In the genomic region with DNA sequence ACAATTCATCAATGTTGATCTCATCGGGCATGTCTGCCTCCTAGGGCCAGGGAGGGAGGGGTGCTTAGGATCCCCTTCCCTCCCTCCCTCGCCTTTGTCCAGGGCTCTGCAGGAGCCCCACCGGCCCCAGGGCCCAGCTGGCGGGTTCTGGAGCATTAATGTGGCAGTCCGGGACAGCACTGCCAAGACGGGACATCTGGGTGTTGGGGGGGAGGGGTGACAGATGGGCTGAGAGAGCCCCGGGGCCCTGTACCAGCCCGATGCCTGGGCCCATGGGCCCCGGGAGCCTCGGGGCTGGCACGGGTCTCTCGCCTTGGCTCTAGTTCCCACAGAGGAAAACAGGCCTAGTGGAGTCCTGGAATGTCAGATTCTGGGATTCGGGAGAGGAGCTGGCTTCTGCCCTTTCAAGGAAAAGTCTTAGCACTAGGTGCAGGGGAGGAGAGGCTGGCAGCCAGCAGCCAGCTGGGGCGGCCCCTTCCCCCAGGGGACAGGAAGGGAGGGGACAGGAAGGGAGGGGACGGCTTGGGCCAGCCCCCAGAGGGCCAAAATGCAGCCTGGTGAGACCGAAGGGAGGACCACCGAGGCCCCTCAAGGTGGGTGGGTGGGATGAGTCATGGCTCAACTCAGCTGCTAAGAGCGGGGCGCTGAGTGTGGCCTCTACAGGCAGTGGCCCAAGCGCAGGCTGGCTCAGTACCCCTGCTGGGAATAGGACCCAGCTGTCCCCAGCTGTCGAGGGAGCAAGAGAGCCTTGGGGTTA, we compare ENCODE assay signal across 9 cellular contexts. TPM values are rescaled to one million over a fixed set of nuclear protein-coding genes. Genes with fewer than 3 reads are reported as not detected.
DNase-seq lines count a peak whose midpoint lies in the region; TF ChIP-seq lines count a peak whose summit lies in the region.
"Had no signal": no experiment of that assay in that cellular context is flagged by ENCODE, and none has a peak within 500 bp of the region (broad histone marks: within the 10 kb centered on the region; RNA-seq: fewer than 3 reads in every experiment).

No MANE protein-coding gene starts in this region.

- H3K4me3 ChIP-seq in ectodermal cell (ENCODE audit: insufficient read depth, low read depth, low read length) = no peak overlapping the region
- H3K4me3 ChIP-seq in mucosa of rectum (ENCODE audit: low read length in 2 of 2) = peak overlapping the region in 1 of 2 donors; percentile 5
- peak overlapping the region; percentile 79 to 94 for H3K4me3 ChIP-seq in tibial artery

- H3K27me3 ChIP-seq in ectodermal cell (ENCODE audit: control insufficient read depth, insufficient read depth, low read length, poor library complexity, severe bottlenecking) = peaks cover 24% of the 10 kb centered on the region
- H3K27me3 ChIP-seq in mucosa of rectum (ENCODE audit: control insufficient read depth in 2 of 2, insufficient read depth in 2 of 2, low read length in 2 of 2) = peaks cover 0 to 2% of the 10 kb centered on the region in 2 donors
- H3K27me3 ChIP-seq in tibial artery = no peaks in the 10 kb centered on the region

- no peaks in the 10 kb centered on the region for H3K9me3 ChIP-seq in ectodermal cell (ENCODE audit: control insufficient read depth, low read length)
- no peaks in the 10 kb centered on the region for H3K9me3 ChIP-seq in mucosa of rectum (ENCODE audit: control insufficient read depth in 2 of 2, low read length in 2 of 2)
- H3K9me3 ChIP-seq in tibial artery = no peaks in the 10 kb centered on the region

- peaks cover 27% of the 10 kb centered on the region for H3K4me1 ChIP-seq in ectodermal cell (ENCODE audit: control insufficient read depth, insufficient read depth, low read length)
- H3K4me1 ChIP-seq in mucosa of rectum (ENCODE audit: control insufficient read depth in 2 of 2, insufficient read depth in 2 of 2, low read length in 2 of 2) = peaks cover 19 to 26% of the 10 kb centered on the region in 2 donors
- H3K4me1 ChIP-seq in tibial artery = peaks cover 0 to 64% (median 42%) of the 10 kb centered on the region in 4 donors

- H3K36me3 ChIP-seq in ectodermal cell (ENCODE audit: control insufficient read depth, insufficient read depth, low read length) (no peaks in the 10 kb centered on the region), mucosa of rectum (ENCODE audit: control insufficient read depth in 2 of 2, insufficient read depth in 2 of 2, low read length in 2 of 2) (no peaks in the 10 kb centered on the region), tibial artery (peaks cover 4 to 29% (median 7%) of the 10 kb centered on the region in 3 donors)

- intact Hi-C loops in tibial artery (cut with DNase I; ENCODE audit: low total_unique reads) = no loop called here

- CTCF ChIA-PET in GM10248 (lab: Yijun Ruan, JAX) = interaction anchor here (5.0 kb wide), 1 partner anchor 8 kb away, joined by 31 read pairs; no protein-coding TSS in a partner anchor

- H3K27ac ChIP-seq in ectodermal cell (ENCODE audit: insufficient read depth, low read depth, low read length, poor library complexity, severe bottlenecking) (peak overlapping the region; percentile 11), mucosa of rectum (ENCODE audit: low read depth in 2 of 2, low read length in 2 of 2) (peak overlapping the region; percentile 78 to 82), tibial artery (peak overlapping the region; percentile 95 to 96)

- 28% methylated on average over 21 of the region's 21 CpGs for WGBS in ectodermal cell, 2 experiments

- POLR2A ChIA-PET in GM10248 (lab: Yijun Ruan, JAX) = no interaction called here

- peak; percentile 87 for DNase-seq in NCI-H446 treated with DMSO at 0.1 percent for 48 hours (lab: John Stamatoyannopoulos, UW)
- peak; percentile 51 to 94 for DNase-seq in tibial artery
- no peak for DNase-seq in NCI-H146 treated with DMSO at 0.1 percent for 48 hours (lab: John Stamatoyannopoulos, UW; ENCODE audit: unreplicated experiment)
- no peak for DNase-seq in HPDE6-E6E7 (ENCODE audit: extremely low spot score)
- no peak for DNase-seq in activated CD8-positive, alpha-beta memory T cell treated with anti-CD3 and anti-CD28 coated beads, Interleukin-2, amount 50 U/mL, for 48 hours
- DNase-seq in GM10248 (ENCODE audit: extremely low spot score) = no peak
- DNase-seq: NCI-H1092 had no signal

- H3K9ac ChIP-seq in mucosa of rectum (ENCODE audit: low read depth in 1 of 2, low read length in 2 of 2) = peak overlapping the region; percentile 14 to 49

- TF ChIP-seq CTCF in tibial artery (IDR thresholded peaks at IDR 0.05) = no peak
- no peak for TF ChIP-seq CTCF in GM10248 (IDR thresholded peaks at IDR 0.05; ENCODE audit: control extremely low read depth, extremely low read depth, low read depth, missing control alignments)

RNA-seq across cellular contexts. Expression of gene PPP1R14A, which starts 3.1 kb away (rescaled TPM):
- 3.2 TPM for polyA plus RNA-seq in ectodermal cell (2013, experiment 1 of 4)
- 3.5 TPM for polyA plus RNA-seq in ectodermal cell (2013, experiment 2 of 4)
- polyA plus RNA-seq in ectodermal cell (2013, experiment 3 of 4) = 6.0 TPM
- polyA plus RNA-seq in ectodermal cell (2013, experiment 4 of 4) = 4.8 TPM

RNA-seq across cellular contexts. Expression of gene SPINT2, which starts 11.3 kb away (rescaled TPM):
- polyA plus RNA-seq in ectodermal cell (2013, experiment 1 of 4) = 128 TPM
- polyA plus RNA-seq in ectodermal cell (2013, experiment 2 of 4) = 141 TPM
- 124 TPM for polyA plus RNA-seq in ectodermal cell (2013, experiment 3 of 4)
- polyA plus RNA-seq in ectodermal cell (2013, experiment 4 of 4) = 141 TPM

RNA-seq across cellular contexts. Expression of gene DPF1, which starts 29.1 kb away (rescaled TPM):
- polyA plus RNA-seq in ectodermal cell (2013, experiment 1 of 4) = 12.4 TPM
- 9.2 TPM for polyA plus RNA-seq in ectodermal cell (2013, experiment 2 of 4)
- polyA plus RNA-seq in ectodermal cell (2013, experiment 3 of 4) = 8.4 TPM
- 8.2 TPM for polyA plus RNA-seq in ectodermal cell (2013, experiment 4 of 4)

RNA-seq across cellular contexts. Expression of gene C19orf33, which starts 50.9 kb away (rescaled TPM):
- polyA plus RNA-seq in ectodermal cell (2013, experiment 1 of 4) = not detected
- polyA plus RNA-seq in ectodermal cell (2013, experiment 2 of 4) = not detected
- polyA plus RNA-seq in ectodermal cell (2013, experiment 3 of 4) = not detected
- not detected for polyA plus RNA-seq in ectodermal cell (2013, experiment 4 of 4)

Comparison
In these comparisons a context has a peak if more than half of its experiments do, and no peak if none do; other contexts are left out.
1. DNase-seq: peak in NCI-H446 treated with DMSO at 0.1 percent for 48 hours (single experiment) and tibial artery (2 of 2); none in NCI-H146 treated with DMSO at 0.1 percent for 48 hours (single experiment), HPDE6-E6E7 (single experiment), activated CD8-positive, alpha-beta memory T cell treated with anti-CD3 and anti-CD28 coated beads, Interleukin-2, amount 50 U/mL, for 48 hours (single experiment) and GM10248 (single experiment).
2. H3K27ac ChIP-seq: peak in every context shown above with its lines; median percentile 96 in tibial artery; 80 in mucosa of rectum; 11 in ectodermal cell.